Comparison of ENCODE assay signal across 1 cellular context in genomic region chr22:42294034-42294985, GRCh38.
TF ChIP-seq lines count a peak whose summit lies in the region.

No MANE protein-coding gene starts in this region.

TF ChIP-seq in HepG2, 621 proteins besides CTCF, POLR2A, EP300 and RAD21 (continued from another document and continues in another):
- TF ChIP-seq CSRNP1 (CRISPR knock-in tag; IDR thresholded peaks at IDR 0.05) (no peak), ZNF292 (CRISPR knock-in tag; IDR thresholded peaks at IDR 0.05; ENCODE audit: borderline replicate concordance, low read depth) (no peak), ZNF446 (CRISPR knock-in tag; IDR thresholded peaks at IDR 0.05) (no peak), ZNF660 (CRISPR knock-in tag; IDR thresholded peaks at IDR 0.05; ENCODE audit: borderline replicate concordance, low read depth) (0 out of 2 replicates have a peak, but pooled peaks have one; percentile 37), ZMAT3 (CRISPR knock-in tag; conservative IDR thresholded peaks at IDR 0.05) (0 out of 2 replicates have a peak, but pooled peaks have one; percentile 56), BCL6 (CRISPR knock-in tag; IDR thresholded peaks at IDR 0.05) (no peak), KAT8 (CRISPR knock-in tag; IDR thresholded peaks at IDR 0.05) (peak; percentile 47; the same call in 1 of the 2 replicates), ZBTB3 (CRISPR knock-in tag; IDR thresholded peaks at IDR 0.05; ENCODE audit: borderline replicate concordance, low read depth) (no peak), DBP (CRISPR knock-in tag; IDR thresholded peaks at IDR 0.05; ENCODE audit: not compliant biosample characterization) (peak; percentile 59), MXD1 (CRISPR knock-in tag; IDR thresholded peaks at IDR 0.05) (peak; percentile 75; the same call in 1 of the 2 replicates), GABPA (IDR thresholded peaks at IDR 0.05; ENCODE audit: low read depth, low read length) (no peak), GABPA (CRISPR knock-in tag; IDR thresholded peaks at IDR 0.05; ENCODE audit: low read depth) (no peak), SUZ12 (IDR thresholded peaks at IDR 0.05; ENCODE audit: low read depth, low read length) (no peak), ZNF558 (CRISPR knock-in tag; IDR thresholded peaks at IDR 0.05; ENCODE audit: borderline replicate concordance) (peak; percentile 51; the same call in 1 of the 2 replicates), ZNF331 (CRISPR knock-in tag; IDR thresholded peaks at IDR 0.05) (peak; percentile 88; the same call in 1 of the 2 replicates), MIER3 (CRISPR knock-in tag; IDR thresholded peaks at IDR 0.05; ENCODE audit: borderline replicate concordance) (no peak), ZNF547 (CRISPR knock-in tag; IDR thresholded peaks at IDR 0.05) (0 out of 2 replicates have a peak, but pooled peaks have one; percentile 38), ZNF563 (CRISPR knock-in tag; IDR thresholded peaks at IDR 0.05) (peak; percentile 57; the same call in 1 of the 2 replicates), ZNF350 (CRISPR knock-in tag; IDR thresholded peaks at IDR 0.05; ENCODE audit: borderline replicate concordance, low read depth) (0 out of 2 replicates have a peak, but pooled peaks have one; percentile 25), HDAC2 (CRISPR knock-in tag; IDR thresholded peaks at IDR 0.05) (peak; percentile 46; the same call in 1 of the 2 replicates), HNRNPK (IDR thresholded peaks at IDR 0.05; ENCODE audit: low read depth, low read length, poor library complexity, severe bottlenecking) (no peak), ATAD3A (CRISPR knock-in tag; IDR thresholded peaks at IDR 0.05) (peak; percentile 86; the same call in 1 of the 2 replicates), ZNF605 (CRISPR knock-in tag; IDR thresholded peaks at IDR 0.05) (peak; percentile 46; the same call in 1 of the 2 replicates), NFIB (CRISPR knock-in tag; IDR thresholded peaks at IDR 0.05; ENCODE audit: borderline replicate concordance) (no peak), ZNF276 (CRISPR knock-in tag; IDR thresholded peaks at IDR 0.05; ENCODE audit: low read depth) (no peak), ZNF44 (CRISPR knock-in tag; IDR thresholded peaks at IDR 0.05) (no peak), ZNF232 (CRISPR knock-in tag; IDR thresholded peaks at IDR 0.05; ENCODE audit: borderline replicate concordance) (peak; percentile 78; the same call in 1 of the 2 replicates), ZFP82 (CRISPR knock-in tag; IDR thresholded peaks at IDR 0.05; ENCODE audit: borderline replicate concordance) (no peak), RFXANK (CRISPR knock-in tag; IDR thresholded peaks at IDR 0.05) (peak; percentile 63; the same call in 1 of the 2 replicates), ZNF510 (CRISPR knock-in tag; IDR thresholded peaks at IDR 0.05; ENCODE audit: low read depth) (no peak), ZNF773 (CRISPR knock-in tag; IDR thresholded peaks at IDR 0.05; ENCODE audit: borderline replicate concordance) (no peak; the same call in 1 of the 2 replicates), MIER2 (CRISPR knock-in tag; IDR thresholded peaks at IDR 0.05) (peak; percentile 99), ZNF589 (CRISPR knock-in tag; conservative IDR thresholded peaks at IDR 0.05) (peak; percentile 55; the same call in 1 of the 2 replicates), ZNF235 (CRISPR knock-in tag; IDR thresholded peaks at IDR 0.05; ENCODE audit: borderline replicate concordance) (no peak), GPN1 (CRISPR knock-in tag; IDR thresholded peaks at IDR 0.05; ENCODE audit: borderline replicate concordance) (0 out of 2 replicates have a peak, but pooled peaks have one; percentile 66), MXD4 (CRISPR knock-in tag; IDR thresholded peaks at IDR 0.05) (peak; percentile 76; the same call in 1 of the 2 replicates), HDAC1 (CRISPR knock-in tag; IDR thresholded peaks at IDR 0.05) (no peak), HOXA3 (CRISPR knock-in tag; IDR thresholded peaks at IDR 0.05) (0 out of 2 replicates have a peak, but pooled peaks have one; percentile 43), ZBTB7A (CRISPR knock-in tag; IDR thresholded peaks at IDR 0.05) (no peak), ZNF749 (CRISPR knock-in tag; IDR thresholded peaks at IDR 0.05; ENCODE audit: borderline replicate concordance) (0 out of 2 replicates have a peak, but pooled peaks have one; percentile 72), KDM2A (CRISPR knock-in tag; IDR thresholded peaks at IDR 0.05; ENCODE audit: borderline replicate concordance, low read depth) (peak; percentile 62; the same call in 1 of the 2 replicates), GPBP1L1 (CRISPR knock-in tag; IDR thresholded peaks at IDR 0.05) (no peak), ZNF780A (CRISPR knock-in tag; IDR thresholded peaks at IDR 0.05) (peak; percentile 76; the same call in 1 of the 2 replicates), RBFOX2 (IDR thresholded peaks at IDR 0.05; ENCODE audit: low read depth, low read length) (no peak), DNMT3B (CRISPR knock-in tag; conservative IDR thresholded peaks at IDR 0.05) (no peak; the same call in 1 of the 2 replicates), ATM (IDR thresholded peaks at IDR 0.05; ENCODE audit: borderline replicate concordance) (no peak), HOXA5 (CRISPR knock-in tag; IDR thresholded peaks at IDR 0.05) (peak; percentile 63; the same call in 1 of the 2 replicates)
- TF ChIP-seq, protein P1, sequence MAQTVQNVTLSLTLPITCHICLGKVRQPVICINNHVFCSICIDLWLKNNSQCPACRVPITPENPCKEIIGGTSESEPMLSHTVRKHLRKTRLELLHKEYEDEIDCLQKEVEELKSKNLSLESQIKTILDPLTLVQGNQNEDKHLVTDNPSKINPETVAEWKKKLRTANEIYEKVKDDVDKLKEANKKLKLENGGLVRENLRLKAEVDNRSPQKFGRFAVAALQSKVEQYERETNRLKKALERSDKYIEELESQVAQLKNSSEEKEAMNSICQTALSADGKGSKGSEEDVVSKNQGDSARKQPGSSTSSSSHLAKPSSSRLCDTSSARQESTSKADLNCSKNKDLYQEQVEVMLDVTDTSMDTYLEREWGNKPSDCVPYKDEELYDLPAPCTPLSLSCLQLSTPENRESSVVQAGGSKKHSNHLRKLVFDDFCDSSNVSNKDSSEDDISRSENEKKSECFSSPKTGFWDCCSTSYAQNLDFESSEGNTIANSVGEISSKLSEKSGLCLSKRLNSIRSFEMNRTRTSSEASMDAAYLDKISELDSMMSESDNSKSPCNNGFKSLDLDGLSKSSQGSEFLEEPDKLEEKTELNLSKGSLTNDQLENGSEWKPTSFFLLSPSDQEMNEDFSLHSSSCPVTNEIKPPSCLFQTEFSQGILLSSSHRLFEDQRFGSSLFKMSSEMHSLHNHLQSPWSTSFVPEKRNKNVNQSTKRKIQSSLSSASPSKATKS (CRISPR knock-in tag; IDR thresholded peaks at IDR 0.05) = no peak
- TF ChIP-seq, protein P2, sequence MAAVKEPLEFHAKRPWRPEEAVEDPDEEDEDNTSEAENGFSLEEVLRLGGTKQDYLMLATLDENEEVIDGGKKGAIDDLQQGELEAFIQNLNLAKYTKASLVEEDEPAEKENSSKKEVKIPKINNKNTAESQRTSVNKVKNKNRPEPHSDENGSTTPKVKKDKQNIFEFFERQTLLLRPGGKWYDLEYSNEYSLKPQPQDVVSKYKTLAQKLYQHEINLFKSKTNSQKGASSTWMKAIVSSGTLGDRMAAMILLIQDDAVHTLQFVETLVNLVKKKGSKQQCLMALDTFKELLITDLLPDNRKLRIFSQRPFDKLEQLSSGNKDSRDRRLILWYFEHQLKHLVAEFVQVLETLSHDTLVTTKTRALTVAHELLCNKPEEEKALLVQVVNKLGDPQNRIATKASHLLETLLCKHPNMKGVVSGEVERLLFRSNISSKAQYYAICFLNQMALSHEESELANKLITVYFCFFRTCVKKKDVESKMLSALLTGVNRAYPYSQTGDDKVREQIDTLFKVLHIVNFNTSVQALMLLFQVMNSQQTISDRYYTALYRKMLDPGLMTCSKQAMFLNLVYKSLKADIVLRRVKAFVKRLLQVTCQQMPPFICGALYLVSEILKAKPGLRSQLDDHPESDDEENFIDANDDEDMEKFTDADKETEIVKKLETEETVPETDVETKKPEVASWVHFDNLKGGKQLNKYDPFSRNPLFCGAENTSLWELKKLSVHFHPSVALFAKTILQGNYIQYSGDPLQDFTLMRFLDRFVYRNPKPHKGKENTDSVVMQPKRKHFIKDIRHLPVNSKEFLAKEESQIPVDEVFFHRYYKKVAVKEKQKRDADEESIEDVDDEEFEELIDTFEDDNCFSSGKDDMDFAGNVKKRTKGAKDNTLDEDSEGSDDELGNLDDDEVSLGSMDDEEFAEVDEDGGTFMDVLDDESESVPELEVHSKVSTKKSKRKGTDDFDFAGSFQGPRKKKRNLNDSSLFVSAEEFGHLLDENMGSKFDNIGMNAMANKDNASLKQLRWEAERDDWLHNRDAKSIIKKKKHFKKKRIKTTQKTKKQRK (IDR thresholded peaks at IDR 0.05; ENCODE audit: low read length) = no peak
- TF ChIP-seq, protein P3, sequence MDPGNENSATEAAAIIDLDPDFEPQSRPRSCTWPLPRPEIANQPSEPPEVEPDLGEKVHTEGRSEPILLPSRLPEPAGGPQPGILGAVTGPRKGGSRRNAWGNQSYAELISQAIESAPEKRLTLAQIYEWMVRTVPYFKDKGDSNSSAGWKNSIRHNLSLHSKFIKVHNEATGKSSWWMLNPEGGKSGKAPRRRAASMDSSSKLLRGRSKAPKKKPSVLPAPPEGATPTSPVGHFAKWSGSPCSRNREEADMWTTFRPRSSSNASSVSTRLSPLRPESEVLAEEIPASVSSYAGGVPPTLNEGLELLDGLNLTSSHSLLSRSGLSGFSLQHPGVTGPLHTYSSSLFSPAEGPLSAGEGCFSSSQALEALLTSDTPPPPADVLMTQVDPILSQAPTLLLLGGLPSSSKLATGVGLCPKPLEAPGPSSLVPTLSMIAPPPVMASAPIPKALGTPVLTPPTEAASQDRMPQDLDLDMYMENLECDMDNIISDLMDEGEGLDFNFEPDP (CRISPR knock-in tag; conservative IDR thresholded peaks at IDR 0.05) = 0 out of 2 replicates have a peak, but pooled peaks have one; percentile 77
- TF ChIP-seq, protein P4, sequence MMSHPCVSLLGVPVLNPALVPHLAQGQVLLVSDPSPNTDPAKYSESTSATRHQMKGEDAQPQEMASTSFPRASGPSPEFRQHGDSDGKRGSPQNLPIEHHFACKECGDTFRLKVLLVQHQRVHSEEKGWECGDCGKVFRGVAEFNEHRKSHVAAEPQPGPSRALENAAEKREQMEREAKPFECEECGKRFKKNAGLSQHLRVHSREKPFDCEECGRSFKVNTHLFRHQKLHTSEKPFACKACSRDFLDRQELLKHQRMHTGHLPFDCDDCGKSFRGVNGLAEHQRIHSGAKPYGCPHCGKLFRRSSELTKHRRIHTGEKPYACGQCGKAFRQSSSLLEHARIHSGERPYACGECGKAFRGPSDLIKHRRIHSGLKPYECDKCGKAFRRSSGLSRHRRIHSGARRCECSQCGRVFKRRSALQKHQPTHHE (CRISPR knock-in tag; IDR thresholded peaks at IDR 0.05; ENCODE audit: borderline replicate concordance) = no peak
- TF ChIP-seq, protein P5, sequence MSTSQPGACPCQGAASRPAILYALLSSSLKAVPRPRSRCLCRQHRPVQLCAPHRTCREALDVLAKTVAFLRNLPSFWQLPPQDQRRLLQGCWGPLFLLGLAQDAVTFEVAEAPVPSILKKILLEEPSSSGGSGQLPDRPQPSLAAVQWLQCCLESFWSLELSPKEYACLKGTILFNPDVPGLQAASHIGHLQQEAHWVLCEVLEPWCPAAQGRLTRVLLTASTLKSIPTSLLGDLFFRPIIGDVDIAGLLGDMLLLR (CRISPR knock-in tag; IDR thresholded peaks at IDR 0.05) = 0 out of 2 replicates have a peak, but pooled peaks have one; percentile 68
